Comparison of ENCODE assay signal across 10 cellular contexts in the genomic region with DNA sequence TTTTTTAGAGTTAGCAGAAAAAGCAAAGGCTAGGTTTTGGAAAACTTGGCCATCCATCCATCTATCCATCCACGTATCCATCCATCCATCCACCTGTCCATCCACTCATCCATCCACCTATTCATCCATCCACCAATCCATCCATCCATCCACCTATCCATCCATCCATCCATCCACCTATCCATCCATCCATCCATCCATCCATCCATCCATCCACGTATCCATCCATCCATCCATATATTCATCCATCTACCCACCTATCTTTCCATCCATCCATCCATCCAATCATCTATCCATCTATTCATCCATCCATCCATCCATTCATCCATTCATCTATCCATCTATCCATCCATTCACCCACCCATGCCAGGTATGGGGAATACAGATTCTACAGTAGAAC.
"Had no signal": no experiment of that assay in that cellular context is flagged by ENCODE, and none has a peak within 500 bp of the region (broad histone marks: within the 10 kb centered on the region; RNA-seq: fewer than 3 reads in every experiment).

No MANE protein-coding gene starts in this region.

- H3K4me1 Mint-ChIP-seq: GM23338 had no signal

- FAIRE-seq: H1, H54, HTR-8/SVneo had no signal

- H3K9ac ChIP-seq: KMS-11 had no signal

- DNase-seq: H9, HCEC 1CT, HFFc6, IMR-90, KBM-7 had no signal

- H3K27ac ChIP-seq: KMS-11 had no signal

- H3K27ac Mint-ChIP-seq: GM23338, H9, HFFc6 had no signal

- H3K4me2 ChIP-seq: GM23338, KMS-11 had no signal

- H3K4me3 Mint-ChIP-seq: GM23338, H9, HFFc6 had no signal

- ATAC-seq: GM23338 had no signal

- H3K9me3 Mint-ChIP-seq: GM23338, H9, HFFc6 had no signal

- H2AFZ ChIP-seq: GM23338 had no signal

- H3K4me3 ChIP-seq: GM23338 had no signal
